ENCODE assay signal across 8 cellular contexts in the genomic region with DNA sequence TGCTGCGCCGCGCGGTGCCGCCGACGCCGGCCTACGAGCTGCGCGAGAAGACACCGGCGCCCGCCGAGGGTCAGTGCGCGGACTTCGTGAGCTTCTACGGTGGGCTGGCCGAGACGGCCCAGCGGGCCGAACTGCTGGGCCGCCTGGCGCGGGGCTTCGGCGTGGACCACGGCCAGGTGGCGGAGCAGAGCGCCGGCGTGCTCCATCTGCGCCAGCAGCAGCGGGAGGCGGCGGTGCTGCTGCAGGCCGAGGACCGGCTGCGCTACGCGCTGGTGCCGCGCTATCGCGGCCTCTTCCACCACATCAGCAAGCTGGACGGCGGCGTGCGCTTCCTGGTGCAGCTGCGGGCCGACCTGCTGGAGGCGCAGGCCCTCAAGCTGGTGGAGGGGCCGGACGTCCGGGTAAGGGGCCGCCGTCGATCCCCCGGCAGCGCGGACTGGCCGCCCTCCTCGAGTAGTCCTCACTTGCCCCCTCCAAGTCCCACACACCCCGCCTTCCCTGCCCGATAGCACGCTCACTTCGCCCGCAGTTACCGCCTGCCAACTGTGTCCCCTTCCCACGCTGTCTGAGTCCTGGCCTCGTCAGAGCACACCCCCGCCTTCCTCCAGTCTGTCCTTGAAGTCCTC. TPM values are rescaled to one million over a fixed set of nuclear protein-coding genes. Genes with fewer than 3 reads are reported as not detected.
A peak's percentile ranks its signal among the peaks of the same experiment; 100 is the strongest.
DNase-seq lines count a peak whose midpoint lies in the region; ATAC-seq and TF ChIP-seq lines count a peak whose summit lies in the region.

No MANE protein-coding gene starts in this region.

- H4K5ac ChIP-seq in mesendoderm (ENCODE audit: low read length): no peak overlapping the region

- H3K9ac ChIP-seq in mesendoderm (ENCODE audit: low read length): peak overlapping the region; percentile 88

- no peak overlapping the region for H2BK15ac ChIP-seq in mesendoderm (replicated peaks; ENCODE audit: low read depth)

- 1 to 2% methylated on average over 73 of the region's 73 CpGs for WGBS in ectodermal cell, 2 experiments
- WGBS in mesendoderm (ENCODE audit: extremely low coverage, insufficient coverage, low lambda C conversion rate): no CpG with 5 or more reads among the region's 73 CpGs

- CTCF ChIA-PET in GM10248 (lab: Yijun Ruan, JAX): interaction anchor here (0.7 to 1.2 kb wide), 4 partner anchors 13 to 185 kb away, joined by 4 to 5 read pairs (median 4); no protein-coding TSS in a partner anchor

- peak; percentile 49 for ATAC-seq in GM21737 (IDR thresholded peaks at IDR 0.05; ENCODE audit: unreplicated experiment)

- H3K27me3 ChIP-seq in ectodermal cell (ENCODE audit: control insufficient read depth, insufficient read depth, low read length, poor library complexity, severe bottlenecking) (peaks cover 15% of the 10 kb centered on the region), mesendoderm (ENCODE audit: insufficient read depth, low read length, poor library complexity) (no peaks in the 10 kb centered on the region)

- no peak overlapping the region for H2BK5ac ChIP-seq in mesendoderm (ENCODE audit: low read length)

- peak overlapping the region; percentile 88 for H4K8ac ChIP-seq in mesendoderm (ENCODE audit: low read depth, low read length)

- no peak overlapping the region for H2BK120ac ChIP-seq in mesendoderm (ENCODE audit: low read depth, low read length)

- H3K4me1 ChIP-seq in ectodermal cell (ENCODE audit: control insufficient read depth, insufficient read depth, low read length) (no peaks in the 10 kb centered on the region), mesendoderm (ENCODE audit: control insufficient read depth, low read depth, low read length) (peaks cover 3% of the 10 kb centered on the region)

- H3K79me2 ChIP-seq in mesendoderm (ENCODE audit: control insufficient read depth, insufficient read depth, low read length): peaks cover 2% of the 10 kb centered on the region

- H3K9me3 ChIP-seq in ectodermal cell (ENCODE audit: control insufficient read depth, low read length): no peaks in the 10 kb centered on the region

- peak overlapping the region; percentile 85 for H3K23ac ChIP-seq in mesendoderm (ENCODE audit: low read length)

- POLR2A ChIA-PET in GM10248 (lab: Yijun Ruan, JAX): no interaction called here

- in situ Hi-C loops in KBM-7 (cut with MboI; ENCODE audit: low pct_unique_long_range_greater_than_20kb, low sequenced_read_pairs): no loop called here

- no peaks in the 10 kb centered on the region for H3K36me3 ChIP-seq in ectodermal cell (ENCODE audit: control insufficient read depth, insufficient read depth, low read length)
- H3K36me3 ChIP-seq in mesendoderm (ENCODE audit: control insufficient read depth, insufficient read depth, low read length): no peaks in the 10 kb centered on the region

- H3K4me3 ChIP-seq in ectodermal cell (ENCODE audit: insufficient read depth, low read depth, low read length): peak overlapping the region; percentile 67
- H3K4me3 ChIP-seq in mesendoderm (ENCODE audit: low read length): peak overlapping the region; percentile 59

- H3K27ac ChIP-seq in ectodermal cell (ENCODE audit: insufficient read depth, low read depth, low read length, poor library complexity, severe bottlenecking): no peak overlapping the region
- H3K27ac ChIP-seq in mesendoderm (ENCODE audit: low read depth, low read length): peak overlapping the region; percentile 69

- peaks cover 11% of the 10 kb centered on the region for H3K79me1 ChIP-seq in mesendoderm (ENCODE audit: low read length)

- H3K56ac ChIP-seq in mesendoderm (ENCODE audit: low read length): peak overlapping the region; percentile 96

- peak overlapping the region; percentile 78 for H3K18ac ChIP-seq in mesendoderm (ENCODE audit: low read length)

- DNase-seq in GM10248 (ENCODE audit: extremely low spot score): peak; percentile 56
- DNase-seq in KBM-7: peak; percentile 66
- peak; percentile 44 for DNase-seq in activated CD4-positive, alpha-beta T cell treated with anti-CD3 and anti-CD28 coated beads, Interleukin-2, amount 50 U/mL, for 48 hours
- peak; percentile 79 for DNase-seq in mesendoderm
- peak; percentile 55 for DNase-seq in stimulated activated CD8-positive, alpha-beta memory T cell treated with anti-CD3 and anti-CD28 coated beads, Interleukin-4, amount 100 ng/mL, for 48 hours
- no peak for DNase-seq in cortex of kidney (lab: John Stamatoyannopoulos, UW)

- no peak overlapping the region for H2AK5ac ChIP-seq in mesendoderm (ENCODE audit: low read length)

- TF ChIP-seq CTCF in GM10248 (IDR thresholded peaks at IDR 0.05; ENCODE audit: control extremely low read depth, extremely low read depth, low read depth, missing control alignments): peak; percentile 8

- H3K4me2 ChIP-seq in mesendoderm (ENCODE audit: low read length): peak overlapping the region; percentile 85

- H3K4ac ChIP-seq in mesendoderm (ENCODE audit: low read depth, low read length): no peak overlapping the region

RNA-seq across cellular contexts. Expression of gene MLYCD, which starts 0.5 kb away (rescaled TPM):
- 2.8 TPM for polyA plus RNA-seq in ectodermal cell (2013, experiment 1 of 4)
- 3.5 TPM for polyA plus RNA-seq in ectodermal cell (2013, experiment 2 of 4)
- 2.1 TPM for polyA plus RNA-seq in ectodermal cell (2013, experiment 3 of 4)
- 2.4 TPM for polyA plus RNA-seq in ectodermal cell (2013, experiment 4 of 4)
- polyA plus RNA-seq in mesendoderm (2013, experiment 1 of 2): 1.5 TPM
- 1.5 TPM for polyA plus RNA-seq in mesendoderm (2013, experiment 2 of 2)

RNA-seq across cellular contexts. Expression of gene OSGIN1, which starts 53.7 kb away (rescaled TPM):
- polyA plus RNA-seq in ectodermal cell (2013, experiment 1 of 4): 0.70 TPM
- 1.0 TPM for polyA plus RNA-seq in ectodermal cell (2013, experiment 2 of 4)
- not detected for polyA plus RNA-seq in ectodermal cell (2013, experiment 3 of 4)
- 0.69 TPM for polyA plus RNA-seq in ectodermal cell (2013, experiment 4 of 4)
- polyA plus RNA-seq in mesendoderm (2013, experiment 1 of 2): 0.25 TPM
- polyA plus RNA-seq in mesendoderm (2013, experiment 2 of 2): 0.18 TPM
